ENCODE assay signal across 9 cellular contexts in genomic region chr21:41366522-41367151, GRCh38. TPM values are rescaled to one million over a fixed set of nuclear protein-coding genes. Genes with fewer than 3 reads are reported as not detected.
DNase-seq lines count a peak whose midpoint lies in the region; ATAC-seq, FAIRE-seq and TF ChIP-seq lines count a peak whose summit lies in the region.
"Had no signal": no experiment of that assay in that cellular context is flagged by ENCODE, and none has a peak within 500 bp of the region (broad histone marks: within the 10 kb centered on the region; RNA-seq: fewer than 3 reads in every experiment).

No MANE protein-coding gene starts in this region.

- H3K9me3 ChIP-seq in kidney (ENCODE audit: control insufficient read depth in 1 of 2, low read length in 2 of 2): no peaks in the 10 kb centered on the region

- H3K36me3 Mint-ChIP-seq in stimulated activated effector memory CD8-positive, alpha-beta T cell treated with anti-CD3 and anti-CD28 coated beads, Interleukin-12 subunit alpha, Interleukin-12 subunit beta, amount 100 ng/mL, for 72 hours: peaks cover 10% of the 10 kb centered on the region

- no peak overlapping the region for H3K4me3 Mint-ChIP-seq in stimulated activated effector memory CD8-positive, alpha-beta T cell treated with anti-CD3 and anti-CD28 coated beads, Interleukin-12 subunit alpha, Interleukin-12 subunit beta, amount 100 ng/mL, for 72 hours

- intact Hi-C loops in kidney (cut with DNase I): no loop called here

- peaks cover 0 to 9% of the 10 kb centered on the region in 2 donors for H3K4me1 ChIP-seq in kidney (ENCODE audit: control insufficient read depth in 1 of 2, insufficient read depth in 1 of 2, low read depth in 1 of 2, low read length in 2 of 2)

- peaks cover 78% of the 10 kb centered on the region for H3K4me1 Mint-ChIP-seq in stimulated activated effector memory CD8-positive, alpha-beta T cell treated with anti-CD3 and anti-CD28 coated beads, Interleukin-12 subunit alpha, Interleukin-12 subunit beta, amount 100 ng/mL, for 72 hours

- no peak overlapping the region for H3K9ac ChIP-seq in kidney (ENCODE audit: low read length in 2 of 2)

- H3K4me3 ChIP-seq in kidney (ENCODE audit: low read length in 2 of 2): no peak overlapping the region
- H3K4me3 ChIP-seq: SK-N-MC had no signal

- TF ChIP-seq CTCF in kidney (IDR thresholded peaks at IDR 0.05; ENCODE audit: borderline replicate concordance, extremely low read depth, insufficient read depth): no peak

- ATAC-seq in esophagus mucosa (peak; percentile 82), HG03095 (IDR thresholded peaks at IDR 0.05; ENCODE audit: unreplicated experiment) (no peak)
- no peak for ATAC-seq in stimulated activated effector memory CD8-positive, alpha-beta T cell treated with anti-CD3 and anti-CD28 coated beads, Interleukin-12 subunit alpha, Interleukin-12 subunit beta, amount 100 ng/mL, for 72 hours

- H3K27ac ChIP-seq in kidney (ENCODE audit: low read depth in 2 of 2, low read length in 2 of 2): no peak overlapping the region
- H3K27ac ChIP-seq: SK-N-MC had no signal

- no peaks in the 10 kb centered on the region for H3K9me3 Mint-ChIP-seq in stimulated activated effector memory CD8-positive, alpha-beta T cell treated with anti-CD3 and anti-CD28 coated beads, Interleukin-12 subunit alpha, Interleukin-12 subunit beta, amount 100 ng/mL, for 72 hours

- peak overlapping the region; percentile 44 for H3K27ac Mint-ChIP-seq in stimulated activated effector memory CD8-positive, alpha-beta T cell treated with anti-CD3 and anti-CD28 coated beads, Interleukin-12 subunit alpha, Interleukin-12 subunit beta, amount 100 ng/mL, for 72 hours

- no peaks in the 10 kb centered on the region for H3K36me3 ChIP-seq in kidney (ENCODE audit: control insufficient read depth in 1 of 2, insufficient read depth in 2 of 2, low read length in 2 of 2)

- peak; percentile 52 for DNase-seq in activated CD8-positive, alpha-beta memory T cell treated with anti-CD3 and anti-CD28 coated beads for 24 hours
- no peak for DNase-seq in activated CD8-positive, alpha-beta memory T cell treated with anti-CD3 and anti-CD28 coated beads, Interleukin-2, amount 50 U/mL, for 48 hours
- DNase-seq in NOMO-1 treated with dmso at 0.1 percent for 144 hours (lab: John Stamatoyannopoulos, UW; ENCODE audit: unreplicated experiment) (peak; percentile 85), kidney (no peak), RKO (ENCODE audit: low spot score) (no peak)
- no peak for DNase-seq in stimulated activated effector memory CD8-positive, alpha-beta T cell treated with anti-CD3 and anti-CD28 coated beads, Interleukin-12 subunit alpha, Interleukin-12 subunit beta, amount 100 ng/mL, for 72 hours (ENCODE audit: low spot score in 2 of 2)

- no peak for FAIRE-seq in kidney (lab: Jason Lieb, UNC)

RNA-seq across cellular contexts. Expression of gene MX2, which starts 4.8 kb away (rescaled TPM):
- total RNA-seq in esophagus mucosa (4.2 TPM), kidney (11.7 TPM)
- polyA plus RNA-seq in kidney (ENCODE audit: insufficient read depth, low read depth, low replicate concordance): 4.3 TPM

RNA-seq across cellular contexts. Expression of gene FAM3B, which starts 50.0 kb away (rescaled TPM):
- total RNA-seq in esophagus mucosa (23.3 TPM), kidney (19.4 TPM)
- 44.4 TPM for polyA plus RNA-seq in kidney (ENCODE audit: insufficient read depth, low read depth, low replicate concordance)

RNA-seq across cellular contexts. Expression of gene MX1, which starts 59.4 kb away (rescaled TPM):
- total RNA-seq in esophagus mucosa: 36.9 TPM
- 47.4 TPM for total RNA-seq in kidney
- polyA plus RNA-seq in kidney (ENCODE audit: insufficient read depth, low read depth, low replicate concordance): 22.9 TPM

Comparison
In these comparisons a context has a peak if more than half of its experiments do, and no peak if none do; other contexts are left out.
1. DNase-seq: peak in activated CD8-positive, alpha-beta memory T cell treated with anti-CD3 and anti-CD28 coated beads for 24 hours (single experiment) and NOMO-1 treated with dmso at 0.1 percent for 144 hours (single experiment); none in activated CD8-positive, alpha-beta memory T cell treated with anti-CD3 and anti-CD28 coated beads, Interleukin-2, amount 50 U/mL, for 48 hours (single experiment), stimulated activated effector memory CD8-positive, alpha-beta T cell treated with anti-CD3 and anti-CD28 coated beads, Interleukin-12 subunit alpha, Interleukin-12 subunit beta, amount 100 ng/mL, for 72 hours (0 of 2), kidney (single experiment) and RKO (single experiment).